In the genomic region with DNA sequence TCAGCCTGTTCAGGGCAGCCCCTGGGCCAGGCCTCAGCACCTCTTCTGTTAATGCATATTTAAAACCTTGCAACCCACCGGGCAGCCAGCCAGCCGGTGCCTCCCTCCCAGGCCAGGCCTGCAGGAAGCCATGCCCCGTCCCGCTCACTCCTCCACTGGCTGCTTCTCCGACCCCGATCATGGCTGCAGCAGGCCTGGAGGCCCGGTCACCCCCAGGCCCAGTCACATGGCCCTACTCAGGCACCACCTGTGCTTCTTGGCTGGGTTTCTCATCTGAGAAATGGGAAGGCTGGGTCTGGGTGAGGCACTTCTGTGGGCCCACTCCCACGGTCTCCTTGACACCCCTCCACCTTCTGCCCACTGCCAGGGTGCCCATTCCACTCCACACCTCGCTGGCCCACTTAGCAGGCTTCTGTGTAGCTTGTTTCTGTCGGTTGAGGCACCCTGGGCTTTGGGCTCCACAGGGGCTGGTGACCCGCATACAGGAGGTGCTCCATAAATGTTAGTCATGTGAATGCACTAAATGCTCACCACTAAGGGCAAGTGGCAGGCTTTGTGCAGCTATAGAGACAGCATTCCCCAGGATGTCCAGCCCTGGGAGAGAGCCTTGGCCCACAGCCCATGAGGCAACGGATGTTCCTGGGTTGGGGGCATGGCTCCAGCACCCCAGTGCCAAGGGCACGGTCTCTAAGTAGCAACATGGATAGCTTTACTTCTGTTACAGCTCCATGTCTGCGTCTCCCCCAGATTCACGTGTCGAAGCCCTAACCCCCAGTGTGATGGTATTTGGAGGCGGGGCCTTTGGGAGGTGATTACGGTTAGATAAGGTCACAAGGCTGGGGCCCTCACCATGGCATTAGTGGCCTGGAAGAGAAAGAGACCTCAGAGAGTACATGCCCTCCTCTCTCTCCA, we compare ENCODE assay signal across 29 cellular contexts.
"Had no signal": no experiment of that assay in that cellular context is flagged by ENCODE, and none has a peak within 500 bp of the region (broad histone marks: within the 10 kb centered on the region; RNA-seq: fewer than 3 reads in every experiment).

No MANE protein-coding gene starts in this region.

- H3K4me3 Mint-ChIP-seq: activated T-cell treated with anti-CD3 and anti-CD28 coated beads, Interleukin-2, amount 50 U/mL, for 72 hours; endodermal cell; immature natural killer cell; mesothelial cell of epicardium; naive B cell; T-helper 2 cell treated with Interferon-gamma antibody and Interleukin-4, amounts not matched to agents 5 μg/mL and 100 μg/mL, for 36 hours had no signal

- H3K79me2 ChIP-seq: parathyroid adenoma had no signal

- H3K36me3 ChIP-seq: right atrium auricular region, spleen, transverse colon had no signal

- H3K9me3 Mint-ChIP-seq: activated naive CD4-positive, alpha-beta T cell treated with anti-CD3 and anti-CD28 coated beads, Interleukin-2, amount 50 U/mL, for 72 hours; activated T-cell treated with anti-CD3 and anti-CD28 coated beads, Interleukin-2, amount 50 U/mL, for 72 hours; endodermal cell; immature natural killer cell; mesothelial cell of epicardium; naive B cell; T-helper 2 cell treated with Interferon-gamma antibody and Interleukin-4, amounts not matched to agents 5 μg/mL and 100 μg/mL, for 36 hours had no signal

- H3K36me3 Mint-ChIP-seq: activated naive CD4-positive, alpha-beta T cell treated with anti-CD3 and anti-CD28 coated beads, Interleukin-2, amount 50 U/mL, for 72 hours; immature natural killer cell; mesothelial cell of epicardium; naive B cell had no signal

- ATAC-seq: activated naive CD4-positive, alpha-beta T cell treated with anti-CD3 and anti-CD28 coated beads, Interleukin-2, amount 50 U/mL, for 72 hours; activated T-cell treated with anti-CD3 and anti-CD28 coated beads, Interleukin-2, amount 50 U/mL, for 72 hours; body of pancreas; esophagus mucosa; left colon; psoas muscle had no signal

- H3K27ac Mint-ChIP-seq: activated naive CD4-positive, alpha-beta T cell treated with anti-CD3 and anti-CD28 coated beads, Interleukin-2, amount 50 U/mL, for 72 hours; activated T-cell treated with anti-CD3 and anti-CD28 coated beads, Interleukin-2, amount 50 U/mL, for 72 hours; endodermal cell; immature natural killer cell; mesothelial cell of epicardium; T-helper 2 cell treated with Interferon-gamma antibody and Interleukin-4, amounts not matched to agents 5 μg/mL and 100 μg/mL, for 36 hours had no signal

- H3K4me1 ChIP-seq: body of pancreas, parathyroid adenoma, psoas muscle, right atrium auricular region, testis, transverse colon had no signal

- H2AFZ ChIP-seq: parathyroid adenoma had no signal

- DNase-seq: activated CD4-positive, alpha-beta T cell treated with anti-CD3 and anti-CD28 coated beads for 4 hours; activated CD4-positive, alpha-beta T cell treated with anti-CD3 and anti-CD28 coated beads, Interleukin-2, amount 50 U/mL, for 4 hours; activated naive CD4-positive, alpha-beta T cell; activated T-cell treated with anti-CD3 and anti-CD28 coated beads for 4 hours; activated T-cell treated with anti-CD3 and anti-CD28 coated beads, Interleukin-2, amount 50 U/mL, for 72 hours; aorta; body of pancreas; cortex of kidney; endodermal cell; foreskin fibroblast; head of caudate nucleus; hippocampal formation; immature natural killer cell; kidney; left colon; mammary epithelial cell; naive B cell; occipital lobe; psoas muscle; spleen; stimulated activated naive CD4-positive, alpha-beta T cell treated with Interleukin-2 at 50 U/mL for 16 hours; testis; transverse colon had no signal

- H3K9ac ChIP-seq: parathyroid adenoma had no signal

- H3K27me3 Mint-ChIP-seq: naive B cell had no signal

- H3K4me1 Mint-ChIP-seq: endodermal cell, immature natural killer cell, naive B cell had no signal

- H3K9me3 ChIP-seq: body of pancreas, psoas muscle, right atrium auricular region, spleen, testis, transverse colon had no signal

- H3K27me3 ChIP-seq: body of pancreas, right atrium auricular region, spleen, testis, transverse colon had no signal

- H3K27ac ChIP-seq: body of pancreas, parathyroid adenoma, psoas muscle, right atrium auricular region, testis, transverse colon had no signal

- H3K4me3 ChIP-seq: body of pancreas, psoas muscle, right atrium auricular region, spleen, testis, transverse colon had no signal
